1 cellular context compared by ENCODE assay signal in the genomic region with DNA sequence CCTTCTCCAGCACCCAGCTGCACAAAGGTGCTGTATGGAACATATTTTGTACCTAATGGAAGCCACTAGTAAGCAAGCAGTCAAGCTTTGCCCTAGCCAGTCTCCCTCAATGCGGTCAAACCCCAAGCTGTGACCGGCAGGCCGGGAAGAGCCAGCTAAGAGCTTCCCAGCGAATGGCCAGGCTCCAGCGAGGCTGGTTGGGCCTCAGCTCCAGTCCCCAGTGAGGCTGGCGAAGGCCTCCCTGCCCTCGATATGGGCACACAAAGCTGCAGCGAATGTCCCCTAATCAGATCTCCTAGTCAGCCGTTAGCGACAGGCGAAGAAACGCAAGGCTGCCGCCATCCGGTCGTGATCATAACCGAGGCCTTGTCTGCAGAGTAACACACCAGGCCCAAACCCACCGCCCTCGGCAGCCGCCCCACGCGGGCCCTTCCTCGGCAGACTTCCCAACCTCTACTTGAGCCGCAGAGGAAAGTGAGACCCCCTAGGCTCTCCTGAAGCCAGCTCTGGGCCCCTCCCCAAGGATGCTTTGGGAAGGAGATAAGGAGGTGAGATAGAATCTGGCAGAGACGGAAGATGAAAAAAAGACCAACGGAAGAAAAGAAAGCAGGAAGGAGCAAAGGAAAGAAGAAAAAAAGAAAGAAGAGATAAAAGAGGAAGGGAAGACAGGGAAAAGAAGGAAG.
TF ChIP-seq lines count a peak whose summit lies in the region.

No MANE protein-coding gene starts in this region.

TF ChIP-seq in HCT116, 20 proteins besides CTCF, POLR2A, EP300 and RAD21:
- TF ChIP-seq ZFX (IDR thresholded peaks at IDR 0.05) (peak; percentile 97), TCF7L2 (IDR thresholded peaks at IDR 0.05; ENCODE audit: borderline replicate concordance, extremely low read depth, insufficient read depth, insufficient read length) (no peak)
TF ChIP-seq in HCT116: peak in this region for 1.
